31 cellular contexts compared by ENCODE assay signal in the genomic region with DNA sequence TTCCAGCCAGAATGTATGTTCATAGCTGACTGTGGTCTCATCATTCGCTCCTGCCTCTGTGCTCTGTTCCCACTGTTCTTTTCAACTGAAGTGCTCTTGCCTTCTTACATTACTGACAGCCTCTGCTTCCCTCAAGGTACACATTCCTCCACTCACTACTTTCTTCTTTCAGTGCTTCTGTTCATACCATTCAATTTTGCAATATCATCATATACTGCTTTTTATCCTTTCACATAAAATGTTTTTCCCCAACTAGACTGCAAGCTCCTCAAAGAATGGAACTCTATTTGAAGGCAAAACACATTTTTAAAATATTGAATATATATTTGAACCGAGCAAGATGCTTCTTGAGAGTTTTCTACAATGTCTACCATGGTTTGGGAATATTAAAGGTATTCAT.
"Had no signal": no experiment of that assay in that cellular context is flagged by ENCODE, and none has a peak within 500 bp of the region (broad histone marks: within the 10 kb centered on the region; RNA-seq: fewer than 3 reads in every experiment).

No MANE protein-coding gene starts in this region.

- H3K4me1 Mint-ChIP-seq: natural killer cell; nephron; neural progenitor cell; stimulated activated memory B cell treated with anti-CD40 and anti-IgM and Interleukin-4, amounts not matched to agents 10 μg/mL and 1 μg/mL and 100 μg/mL, for 72 hours; stimulated activated naive CD8-positive, alpha-beta T cell treated with anti-CD3 and anti-CD28 coated beads, Interleukin-15, amount 100 ng/mL, for 72 hours had no signal

- H2AFZ ChIP-seq: neural progenitor cell, parathyroid adenoma had no signal

- H3K27ac Mint-ChIP-seq: natural killer cell; nephron; neural progenitor cell; progenitor cell of endocrine pancreas; stimulated activated memory B cell treated with anti-CD40 and anti-IgM and Interleukin-4, amounts not matched to agents 10 μg/mL and 1 μg/mL and 100 μg/mL, for 72 hours; stimulated activated naive CD8-positive, alpha-beta T cell treated with anti-CD3 and anti-CD28 coated beads, Interleukin-15, amount 100 ng/mL, for 72 hours; type B pancreatic cell had no signal

- H3K9me3 Mint-ChIP-seq: natural killer cell; nephron; neural progenitor cell; stimulated activated memory B cell treated with anti-CD40 and anti-IgM and Interleukin-4, amounts not matched to agents 10 μg/mL and 1 μg/mL and 100 μg/mL, for 72 hours; type B pancreatic cell had no signal

- ATAC-seq: natural killer cell; psoas muscle; right cardiac atrium; sciatic nerve; stimulated activated memory B cell treated with anti-CD40 and anti-IgM and Interleukin-4, amounts not matched to agents 10 μg/mL and 1 μg/mL and 100 μg/mL, for 72 hours; stimulated activated naive CD8-positive, alpha-beta T cell treated with anti-CD3 and anti-CD28 coated beads, Interleukin-15, amount 100 ng/mL, for 72 hours; stimulated activated naive CD8-positive, alpha-beta T cell treated with anti-CD3 and anti-CD28 coated beads, Interleukin-15, Interleukin-2, amounts not matched to agents 100 U/mL and 50 U/mL, for 24 hours; upper lobe of right lung had no signal

- H3K4me3 ChIP-seq: neural progenitor cell, ovary, psoas muscle, skin epidermis, smooth muscle cell, spleen, suprapubic skin, testis, tibial artery, transverse colon, upper lobe of right lung, uterus had no signal

- DNase-seq: natural killer cell; occipital lobe; ovary; posterior cingulate gyrus; psoas muscle; right cardiac atrium; spleen; stimulated activated CD4-positive, alpha-beta T cell treated with anti-CD3 and anti-CD28 coated beads, Interleukin-12 subunit alpha, Interleukin-12 subunit beta, amount 100 ng/mL, for 4 hours; stimulated activated CD4-positive, alpha-beta T cell treated with anti-CD3 and anti-CD28 coated beads, Interleukin-1b, Interleukin-23, amount 100 ng/mL, for 48 hours; stimulated activated CD4-positive, alpha-beta T cell treated with anti-CD3 and anti-CD28 coated beads, Interleukin-4, amount 100 ng/mL, for 1 hour; stimulated activated CD4-positive, alpha-beta T cell treated with anti-CD3 and anti-CD28 coated beads, Interleukin-4, amount 100 ng/mL, for 4 hours; stimulated activated CD8-positive, alpha-beta memory T cell treated with anti-CD3 and anti-CD28 coated beads, Interleukin-4, amount 100 ng/mL, for 48 hours; stimulated activated naive CD4-positive, alpha-beta T cell; stimulated activated naive CD8-positive, alpha-beta T cell treated with anti-CD3 and anti-CD28 coated beads, Interleukin-15, amount 100 ng/mL, for 72 hours; stimulated activated naive CD8-positive, alpha-beta T cell treated with anti-CD3 and anti-CD28 coated beads, Interleukin-15, Interleukin-2, amounts not matched to agents 100 U/mL and 50 U/mL, for 24 hours; substantia nigra; testis; tibial artery; transverse colon; upper lobe of right lung; uterus had no signal

- H3K9me3 ChIP-seq: ovary, psoas muscle, spleen, suprapubic skin, testis, tibial artery, transverse colon, upper lobe of right lung, uterus had no signal

- H3K27me3 Mint-ChIP-seq: progenitor cell of endocrine pancreas; stimulated activated memory B cell treated with anti-CD40 and anti-IgM and Interleukin-4, amounts not matched to agents 10 μg/mL and 1 μg/mL and 100 μg/mL, for 72 hours; stimulated activated naive CD8-positive, alpha-beta T cell treated with anti-CD3 and anti-CD28 coated beads, Interleukin-15, amount 100 ng/mL, for 72 hours; type B pancreatic cell had no signal

- H3K4me2 ChIP-seq: smooth muscle cell had no signal

- H3K27ac ChIP-seq: neural progenitor cell, ovary, parathyroid adenoma, psoas muscle, skin epidermis, spleen, suprapubic skin, testis, tibial artery, transverse colon, upper lobe of right lung, uterus had no signal

- H3K27me3 ChIP-seq: neural progenitor cell, ovary, spleen, suprapubic skin, testis, tibial artery, transverse colon, upper lobe of right lung, uterus had no signal

- H3K36me3 Mint-ChIP-seq: natural killer cell; neural progenitor cell; stimulated activated memory B cell treated with anti-CD40 and anti-IgM and Interleukin-4, amounts not matched to agents 10 μg/mL and 1 μg/mL and 100 μg/mL, for 72 hours; type B pancreatic cell had no signal

- H3K9ac ChIP-seq: neural progenitor cell, parathyroid adenoma had no signal

- H3K4me3 Mint-ChIP-seq: natural killer cell; nephron; neural progenitor cell; stimulated activated memory B cell treated with anti-CD40 and anti-IgM and Interleukin-4, amounts not matched to agents 10 μg/mL and 1 μg/mL and 100 μg/mL, for 72 hours; stimulated activated naive CD8-positive, alpha-beta T cell treated with anti-CD3 and anti-CD28 coated beads, Interleukin-15, amount 100 ng/mL, for 72 hours; type B pancreatic cell had no signal

- H3K36me3 ChIP-seq: neural progenitor cell, ovary, spleen, suprapubic skin, tibial artery, transverse colon, upper lobe of right lung, uterus had no signal

- H3K4me1 ChIP-seq: parathyroid adenoma, psoas muscle, spleen, suprapubic skin, testis, tibial artery, transverse colon, upper lobe of right lung, uterus had no signal
